In the genomic region with DNA sequence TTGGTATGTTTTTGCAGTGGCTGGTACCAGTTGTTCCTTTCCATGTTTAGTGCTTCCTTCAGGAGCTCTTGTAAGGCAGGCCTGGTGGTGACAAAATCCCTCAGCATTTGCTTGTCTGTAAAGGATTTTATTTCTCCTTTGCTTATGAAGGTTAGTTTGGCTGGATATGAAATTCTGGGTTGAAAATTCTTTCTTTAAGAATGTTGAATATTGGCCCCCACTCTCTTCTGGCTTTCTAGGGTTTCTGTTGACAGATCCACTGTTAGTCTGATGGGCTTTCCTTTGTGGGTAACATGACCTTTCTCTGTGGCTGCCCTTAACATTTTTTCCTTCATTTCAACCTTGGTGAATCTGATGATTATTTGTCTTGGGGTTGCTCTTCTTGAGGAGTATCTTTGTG, we compare ENCODE assay signal across 1 cellular context. TPM values are rescaled to one million over a fixed set of nuclear protein-coding genes. Genes with fewer than 3 reads are reported as not detected.
"Had no signal": no experiment of that assay in that cellular context is flagged by ENCODE, and none has a peak within 500 bp of the region (broad histone marks: within the 10 kb centered on the region; RNA-seq: fewer than 3 reads in every experiment).

No MANE protein-coding gene starts in this region.

RNA-seq across cellular contexts. Expression of gene FAM169A, which starts 43.7 kb away (rescaled TPM):
- total RNA-seq: ascending aorta had no signal
